In genomic region chr6:46652603-46653438, GRCh38 we compare ENCODE assay signal across 8 cellular contexts. TPM values are rescaled to one million over a fixed set of nuclear protein-coding genes. Genes with fewer than 3 reads are reported as not detected.
A peak's percentile ranks its signal among the peaks of the same experiment; 100 is the strongest.
DNase-seq lines count a peak whose midpoint lies in the region; ATAC-seq, FAIRE-seq and TF ChIP-seq lines count a peak whose summit lies in the region.

Gene CYP39A1 (minus strand): TSS chr6:46652818. CDS start chr6:46652582, 236 bp downstream.
Gene SLC25A27 (plus strand): TSS chr6:46652975. CDS start chr6:46653193, 218 bp downstream.

- H3K36me3 ChIP-seq in adrenal gland (replicated peaks in 1 of 2): no peaks in the 10 kb centered on the region
- H3K36me3 ChIP-seq in pancreas: no peaks in the 10 kb centered on the region
- no peaks in the 10 kb centered on the region for H3K36me3 ChIP-seq in thyroid gland

- peak; percentile 89 for FAIRE-seq in pancreas (lab: Jason Lieb, UNC)

- H3K27ac ChIP-seq in adrenal gland (peak within 1 kb of the TSS; percentile 33 to 90 (median 71)), pancreas (peak within 1 kb of the TSS; percentile 54 to 91 (median 78)), thyroid gland (peak within 1 kb of the TSS; percentile 73 to 89 (median 82))

- H3K4me3 ChIP-seq in adrenal gland: peak within 1 kb of the TSS; percentile 39 to 84 (median 67)
- H3K4me3 ChIP-seq in pancreas: peak within 1 kb of the TSS; percentile 50 to 95 (median 91)
- peak within 1 kb of the TSS; percentile 30 to 85 (median 78) for H3K4me3 ChIP-seq in thyroid gland (replicated peaks in 1 of 3)

- TF ChIP-seq POLR2A in adrenal gland (IDR thresholded peaks at IDR 0.05) (peak; percentile 21 to 55), thyroid gland (IDR thresholded peaks at IDR 0.05) (peak; percentile 36 to 88)

- 0 to 1% (median 0%) methylated on average over 27 to 72 of the region's 72 CpGs for WGBS in adrenal gland, 4 donors
- WGBS in pancreas, 2 donors: 0% methylated on average over 70 to 72 of the region's 72 CpGs
- WGBS in thyroid gland, 2 donors: 0 to 1% methylated on average over 28 to 39 of the region's 72 CpGs

- H3K9me3 ChIP-seq in adrenal gland (replicated peaks in 1 of 3): no peaks in the 10 kb centered on the region
- no peaks in the 10 kb centered on the region for H3K9me3 ChIP-seq in pancreas
- no peaks in the 10 kb centered on the region for H3K9me3 ChIP-seq in thyroid gland

- TF ChIP-seq CTCF in adrenal gland (IDR thresholded peaks at IDR 0.05) (no peak), pancreas (IDR thresholded peaks at IDR 0.05) (no peak), thyroid gland (IDR thresholded peaks at IDR 0.05) (no peak)

- intact Hi-C loops in adrenal gland (cut with DNase I): no loop called here
- intact Hi-C loops in cardiac septum (cut with DNase I): no loop called here
- intact Hi-C loops in pancreas (cut with DNase I): no loop called here
- intact Hi-C loops in thyroid gland (cut with DNase I): no loop called here

- H3K27me3 ChIP-seq in adrenal gland: no peaks in the 10 kb centered on the region
- no peaks in the 10 kb centered on the region for H3K27me3 ChIP-seq in pancreas
- H3K27me3 ChIP-seq in thyroid gland: no peaks in the 10 kb centered on the region

- DNase-seq in GM04503 (ENCODE audit: low read depth): peak; percentile 34
- DNase-seq in NCI-H1105 treated with DMSO at 0.1 percent for 48 hours (lab: John Stamatoyannopoulos, UW): peak; percentile 95
- DNase-seq in SW480 (ENCODE audit: low spot score): peak; percentile 90
- peak; percentile 93 to 97 (median 95) for DNase-seq in adrenal gland
- DNase-seq in cardiac septum (ENCODE audit: low spot score): peak; percentile 97
- DNase-seq in pancreas: peak; percentile 95 to 98 (median 96)
- DNase-seq in thyroid gland: peak; percentile 98

- ATAC-seq in HG02623 (IDR thresholded peaks at IDR 0.05; ENCODE audit: unreplicated experiment) (peak; percentile 100), pancreas (peak; percentile 97 to 100 (median 99))

- H3K4me1 ChIP-seq in adrenal gland (replicated peaks in 1 of 2) (peaks cover 4 to 21% of the 10 kb centered on the region in 2 donors), pancreas (peaks cover 0 to 16% (median 3%) of the 10 kb centered on the region in 3 donors), thyroid gland (peaks cover 0 to 15% of the 10 kb centered on the region in 2 donors)

RNA-seq across cellular contexts. Expression of gene CYP39A1, which starts in this region (rescaled TPM):
- 1 to 10 TPM in 7 of 8 donors, under 1 TPM in 1; 0.63 to 6.8 (median 4.6) TPM for total RNA-seq in adrenal gland
- 1 to 10 TPM; 2.7 to 3.2 (median 2.9) TPM for polyA plus RNA-seq in adrenal gland
- 5.9 TPM for total RNA-seq in cardiac septum
- total RNA-seq in pancreas: 1 to 10 TPM; 1.3 to 7.8 (median 3.4) TPM
- 1 to 10 TPM; 3.0 to 7.3 TPM for polyA plus RNA-seq in pancreas
- total RNA-seq in thyroid gland: 10 to 100 TPM in 3 of 4 donors, 1 to 10 TPM in 1; 6.3 to 18.3 (median 13.0) TPM

RNA-seq across cellular contexts. Expression of gene SLC25A27, which starts in this region (rescaled TPM):
- total RNA-seq in adrenal gland: 10 to 100 TPM in 4 of 8 donors, 1 to 10 TPM in 4; 3.1 to 33.3 (median 11.2) TPM
- 10 to 100 TPM; 11.4 to 99.7 (median 57.2) TPM for polyA plus RNA-seq in adrenal gland
- total RNA-seq in cardiac septum: 25.6 TPM
- 10 to 100 TPM in 3 of 6 donors, 1 to 10 TPM in 3; 3.3 to 15.4 (median 8.9) TPM for total RNA-seq in pancreas
- 10 to 100 TPM; 39.0 to 63.2 TPM for polyA plus RNA-seq in pancreas
- 10 to 100 TPM; 26.6 to 81.4 (median 46.5) TPM for total RNA-seq in thyroid gland

Comparison
In these comparisons a context has a peak if more than half of its experiments do, and no peak if none do; other contexts are left out.
1. Peak in every context shown above with its lines: DNase-seq, ATAC-seq, H3K4me3 ChIP-seq and H3K27ac ChIP-seq.
2. DNase-seq: peak in every context shown above with its lines; median percentile 98 in thyroid gland; 97 in cardiac septum; 96 in pancreas; 95 in NCI-H1105 treated with DMSO at 0.1 percent for 48 hours; 95 in adrenal gland; 90 in SW480; 34 in GM04503.